8 cellular contexts compared by ENCODE assay signal in the genomic region with DNA sequence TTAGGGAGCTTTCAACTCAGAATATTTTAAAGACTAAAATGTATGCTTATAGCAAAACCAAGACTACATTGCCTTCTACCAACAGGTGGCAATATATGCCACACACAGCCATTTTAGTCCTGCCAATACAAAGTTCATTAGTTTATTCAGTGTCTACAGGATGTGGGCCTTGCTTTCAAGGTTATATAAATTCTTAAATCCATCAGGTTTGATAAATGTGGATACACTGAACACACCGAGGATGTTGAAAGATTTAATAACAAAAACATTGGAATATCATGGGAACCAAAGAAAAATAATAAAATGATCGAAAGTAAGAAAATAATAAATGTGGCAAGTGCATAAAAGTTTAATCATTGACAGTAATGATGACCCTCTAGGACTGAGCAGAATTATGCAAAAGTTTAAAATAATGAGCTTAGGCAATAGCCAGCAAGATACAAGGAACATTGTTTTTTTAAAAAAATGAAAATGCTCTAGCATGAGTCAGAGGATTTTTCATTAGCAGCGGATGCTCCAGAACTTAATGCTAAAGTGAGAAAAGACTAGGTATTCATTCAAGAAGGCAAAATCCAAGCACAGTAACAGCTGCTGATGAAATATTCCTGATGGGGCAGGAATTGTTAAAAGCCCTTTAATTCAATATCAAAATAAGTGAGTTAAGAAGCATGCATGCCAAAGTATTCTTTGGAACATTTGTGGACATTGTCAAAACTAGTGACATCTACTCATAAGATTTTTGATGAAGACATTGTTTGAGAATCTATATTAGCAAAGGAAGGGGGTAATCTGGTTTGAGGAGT. TPM values are rescaled to one million over a fixed set of nuclear protein-coding genes. Genes with fewer than 3 reads are reported as not detected.
A peak's percentile ranks its signal among the peaks of the same experiment; 100 is the strongest.
DNase-seq lines count a peak whose midpoint lies in the region; ATAC-seq and TF ChIP-seq lines count a peak whose summit lies in the region.

No MANE protein-coding gene starts in this region.

- no peaks in the 10 kb centered on the region for H3K27me3 ChIP-seq in spleen (replicated peaks in 1 of 7)

- TF ChIP-seq CTCF in AG09319 (IDR thresholded peaks at IDR 0.05; ENCODE audit: low read depth, low read length) (peak; percentile 46), endothelial cell (IDR thresholded peaks at IDR 0.05; ENCODE audit: unreplicated experiment) (no peak), spleen (IDR thresholded peaks at IDR 0.05 in 8 of 11, conservative IDR thresholded peaks at IDR 0.05 in 3 of 11) (peak in 8 of 11 experiments; percentile 17 to 41 (median 34))

- H3K4me3 Mint-ChIP-seq in endothelial cell (ENCODE audit: unreplicated experiment), result no peak overlapping the region
- no peak overlapping the region for H3K4me3 Mint-ChIP-seq in stimulated activated naive CD8-positive, alpha-beta T cell treated with anti-CD3 and anti-CD28 coated beads, Interleukin-15, amount 100 ng/mL, for 72 hours

- no peak overlapping the region for H3K4me3 ChIP-seq in spleen

- H3K9me3 Mint-ChIP-seq in endothelial cell (ENCODE audit: unreplicated experiment), result no peaks in the 10 kb centered on the region
- H3K9me3 Mint-ChIP-seq in stimulated activated naive CD8-positive, alpha-beta T cell treated with anti-CD3 and anti-CD28 coated beads, Interleukin-15, amount 100 ng/mL, for 72 hours, result no peaks in the 10 kb centered on the region

- no peaks in the 10 kb centered on the region for H3K36me3 Mint-ChIP-seq in endothelial cell (ENCODE audit: low read depth, unreplicated experiment)

- peak; percentile 76 for ATAC-seq in GM19351 (IDR thresholded peaks at IDR 0.05; ENCODE audit: unreplicated experiment)
- ATAC-seq in stimulated activated naive CD8-positive, alpha-beta T cell treated with anti-CD3 and anti-CD28 coated beads, Interleukin-15, amount 100 ng/mL, for 72 hours, result no peak

- intact Hi-C loops in spleen (cut with DNase I; ENCODE audit: low total_unique reads), result loop anchor here (5.0 kb wide), 1 partner anchor 56 kb away; no protein-coding TSS in a partner anchor

- H3K27ac ChIP-seq in spleen, result no peak overlapping the region

- H3K36me3 ChIP-seq in spleen, result no peaks in the 10 kb centered on the region

- peaks cover 0 to 5% (median 0%) of the 10 kb centered on the region in 6 donors for H3K4me1 ChIP-seq in spleen

- H3K27me3 Mint-ChIP-seq in endothelial cell (ENCODE audit: unreplicated experiment), result no peaks in the 10 kb centered on the region
- H3K27me3 Mint-ChIP-seq in stimulated activated naive CD8-positive, alpha-beta T cell treated with anti-CD3 and anti-CD28 coated beads, Interleukin-15, amount 100 ng/mL, for 72 hours, result no peaks in the 10 kb centered on the region

- DNase-seq in AG09319 (ENCODE audit: extremely low read depth, low read depth), result no peak
- DNase-seq in NCI-H226, result peak; percentile 22
- no peak for DNase-seq in endothelial cell (ENCODE audit: low spot score)
- DNase-seq in spleen, result no peak
- no peak for DNase-seq in stimulated activated naive CD8-positive, alpha-beta T cell treated with anti-CD3 and anti-CD28 coated beads, Interleukin-15, amount 100 ng/mL, for 72 hours
- no peak for DNase-seq in effector CD4-positive, alpha-beta T cell
- DNase-seq in retina, result no peak

- peak overlapping the region; percentile 28 for H3K27ac Mint-ChIP-seq in endothelial cell (ENCODE audit: unreplicated experiment)
- no peak overlapping the region for H3K27ac Mint-ChIP-seq in stimulated activated naive CD8-positive, alpha-beta T cell treated with anti-CD3 and anti-CD28 coated beads, Interleukin-15, amount 100 ng/mL, for 72 hours

- no peak for TF ChIP-seq POLR2A in spleen (IDR thresholded peaks at IDR 0.05)

- WGBS in spleen, 5 donors, result 64 to 73% (median 67%) methylated on average over 3 of the region's 3 CpGs

- peaks cover 7% of the 10 kb centered on the region for H3K4me1 Mint-ChIP-seq in endothelial cell (ENCODE audit: unreplicated experiment)
- no peaks in the 10 kb centered on the region for H3K4me1 Mint-ChIP-seq in stimulated activated naive CD8-positive, alpha-beta T cell treated with anti-CD3 and anti-CD28 coated beads, Interleukin-15, amount 100 ng/mL, for 72 hours

- H3K9me3 ChIP-seq in spleen, result no peaks in the 10 kb centered on the region

RNA-seq across cellular contexts. Expression of a gene that starts 14.2 kb away (rescaled TPM):
- 47.3 TPM for total RNA-seq in endothelial cell (ENCODE audit: unreplicated experiment)
- 10 to 100 TPM in 6 of 7 donors, 1 to 10 TPM in 1; 9.7 to 27.9 (median 21.1) TPM for total RNA-seq in spleen
- 1 to 10 TPM in 2 of 3 donors, under 1 TPM in 1; 0.76 to 2.3 (median 2.1) TPM for polyA plus RNA-seq in spleen
